ENCODE assay signal across 1 cellular context in the genomic region with DNA sequence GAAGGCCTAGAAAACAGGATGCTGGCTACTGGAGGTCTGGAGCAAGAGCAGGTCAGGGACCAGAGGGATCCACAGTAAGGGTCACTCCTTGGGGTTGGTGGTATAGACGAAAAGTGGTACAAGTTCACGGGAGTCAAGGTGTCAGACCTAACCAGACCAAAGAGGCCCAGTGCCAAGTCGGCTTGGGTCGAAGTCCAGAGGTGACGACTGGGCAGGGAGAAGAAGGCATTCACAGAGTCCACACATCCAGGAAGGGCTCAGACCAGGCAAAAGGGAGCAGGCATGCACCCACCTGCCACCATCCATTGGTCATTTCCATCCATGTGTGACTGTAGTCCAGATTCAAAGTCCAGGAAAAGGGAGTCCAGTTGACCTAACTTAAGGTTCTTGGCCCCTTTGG.
TF ChIP-seq lines count a peak whose summit lies in the region.

No MANE protein-coding gene starts in this region.

TF ChIP-seq in HepG2, 621 proteins besides CTCF, POLR2A, EP300 and RAD21 (continued from another document):
- TF ChIP-seq, protein P1, sequence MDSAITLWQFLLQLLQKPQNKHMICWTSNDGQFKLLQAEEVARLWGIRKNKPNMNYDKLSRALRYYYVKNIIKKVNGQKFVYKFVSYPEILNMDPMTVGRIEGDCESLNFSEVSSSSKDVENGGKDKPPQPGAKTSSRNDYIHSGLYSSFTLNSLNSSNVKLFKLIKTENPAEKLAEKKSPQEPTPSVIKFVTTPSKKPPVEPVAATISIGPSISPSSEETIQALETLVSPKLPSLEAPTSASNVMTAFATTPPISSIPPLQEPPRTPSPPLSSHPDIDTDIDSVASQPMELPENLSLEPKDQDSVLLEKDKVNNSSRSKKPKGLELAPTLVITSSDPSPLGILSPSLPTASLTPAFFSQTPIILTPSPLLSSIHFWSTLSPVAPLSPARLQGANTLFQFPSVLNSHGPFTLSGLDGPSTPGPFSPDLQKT (CRISPR knock-in tag; IDR thresholded peaks at IDR 0.05; ENCODE audit: borderline replicate concordance): no peak
- TF ChIP-seq, protein P2, sequence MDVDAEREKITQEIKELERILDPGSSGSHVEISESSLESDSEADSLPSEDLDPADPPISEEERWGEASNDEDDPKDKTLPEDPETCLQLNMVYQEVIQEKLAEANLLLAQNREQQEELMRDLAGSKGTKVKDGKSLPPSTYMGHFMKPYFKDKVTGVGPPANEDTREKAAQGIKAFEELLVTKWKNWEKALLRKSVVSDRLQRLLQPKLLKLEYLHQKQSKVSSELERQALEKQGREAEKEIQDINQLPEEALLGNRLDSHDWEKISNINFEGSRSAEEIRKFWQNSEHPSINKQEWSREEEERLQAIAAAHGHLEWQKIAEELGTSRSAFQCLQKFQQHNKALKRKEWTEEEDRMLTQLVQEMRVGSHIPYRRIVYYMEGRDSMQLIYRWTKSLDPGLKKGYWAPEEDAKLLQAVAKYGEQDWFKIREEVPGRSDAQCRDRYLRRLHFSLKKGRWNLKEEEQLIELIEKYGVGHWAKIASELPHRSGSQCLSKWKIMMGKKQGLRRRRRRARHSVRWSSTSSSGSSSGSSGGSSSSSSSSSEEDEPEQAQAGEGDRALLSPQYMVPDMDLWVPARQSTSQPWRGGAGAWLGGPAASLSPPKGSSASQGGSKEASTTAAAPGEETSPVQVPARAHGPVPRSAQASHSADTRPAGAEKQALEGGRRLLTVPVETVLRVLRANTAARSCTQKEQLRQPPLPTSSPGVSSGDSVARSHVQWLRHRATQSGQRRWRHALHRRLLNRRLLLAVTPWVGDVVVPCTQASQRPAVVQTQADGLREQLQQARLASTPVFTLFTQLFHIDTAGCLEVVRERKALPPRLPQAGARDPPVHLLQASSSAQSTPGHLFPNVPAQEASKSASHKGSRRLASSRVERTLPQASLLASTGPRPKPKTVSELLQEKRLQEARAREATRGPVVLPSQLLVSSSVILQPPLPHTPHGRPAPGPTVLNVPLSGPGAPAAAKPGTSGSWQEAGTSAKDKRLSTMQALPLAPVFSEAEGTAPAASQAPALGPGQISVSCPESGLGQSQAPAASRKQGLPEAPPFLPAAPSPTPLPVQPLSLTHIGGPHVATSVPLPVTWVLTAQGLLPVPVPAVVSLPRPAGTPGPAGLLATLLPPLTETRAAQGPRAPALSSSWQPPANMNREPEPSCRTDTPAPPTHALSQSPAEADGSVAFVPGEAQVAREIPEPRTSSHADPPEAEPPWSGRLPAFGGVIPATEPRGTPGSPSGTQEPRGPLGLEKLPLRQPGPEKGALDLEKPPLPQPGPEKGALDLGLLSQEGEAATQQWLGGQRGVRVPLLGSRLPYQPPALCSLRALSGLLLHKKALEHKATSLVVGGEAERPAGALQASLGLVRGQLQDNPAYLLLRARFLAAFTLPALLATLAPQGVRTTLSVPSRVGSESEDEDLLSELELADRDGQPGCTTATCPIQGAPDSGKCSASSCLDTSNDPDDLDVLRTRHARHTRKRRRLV (CRISPR knock-in tag; IDR thresholded peaks at IDR 0.05): no peak
- TF ChIP-seq, protein P3, sequence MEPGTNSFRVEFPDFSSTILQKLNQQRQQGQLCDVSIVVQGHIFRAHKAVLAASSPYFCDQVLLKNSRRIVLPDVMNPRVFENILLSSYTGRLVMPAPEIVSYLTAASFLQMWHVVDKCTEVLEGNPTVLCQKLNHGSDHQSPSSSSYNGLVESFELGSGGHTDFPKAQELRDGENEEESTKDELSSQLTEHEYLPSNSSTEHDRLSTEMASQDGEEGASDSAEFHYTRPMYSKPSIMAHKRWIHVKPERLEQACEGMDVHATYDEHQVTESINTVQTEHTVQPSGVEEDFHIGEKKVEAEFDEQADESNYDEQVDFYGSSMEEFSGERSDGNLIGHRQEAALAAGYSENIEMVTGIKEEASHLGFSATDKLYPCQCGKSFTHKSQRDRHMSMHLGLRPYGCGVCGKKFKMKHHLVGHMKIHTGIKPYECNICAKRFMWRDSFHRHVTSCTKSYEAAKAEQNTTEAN (CRISPR knock-in tag; conservative IDR thresholded peaks at IDR 0.05): no peak
- TF ChIP-seq, protein P4, sequence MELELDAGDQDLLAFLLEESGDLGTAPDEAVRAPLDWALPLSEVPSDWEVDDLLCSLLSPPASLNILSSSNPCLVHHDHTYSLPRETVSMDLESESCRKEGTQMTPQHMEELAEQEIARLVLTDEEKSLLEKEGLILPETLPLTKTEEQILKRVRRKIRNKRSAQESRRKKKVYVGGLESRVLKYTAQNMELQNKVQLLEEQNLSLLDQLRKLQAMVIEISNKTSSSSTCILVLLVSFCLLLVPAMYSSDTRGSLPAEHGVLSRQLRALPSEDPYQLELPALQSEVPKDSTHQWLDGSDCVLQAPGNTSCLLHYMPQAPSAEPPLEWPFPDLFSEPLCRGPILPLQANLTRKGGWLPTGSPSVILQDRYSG (CRISPR knock-in tag; IDR thresholded peaks at IDR 0.05): no peak
- TF ChIP-seq MED1 (CRISPR knock-in tag; IDR thresholded peaks at IDR 0.05) (no peak), ZNF816 (CRISPR knock-in tag; IDR thresholded peaks at IDR 0.05; ENCODE audit: borderline replicate concordance) (no peak), ZC3H4 (CRISPR knock-in tag; IDR thresholded peaks at IDR 0.05; ENCODE audit: borderline replicate concordance) (no peak), PHB2 (IDR thresholded peaks at IDR 0.05; ENCODE audit: partially characterized antibody) (no peak), ZNF577 (CRISPR knock-in tag; IDR thresholded peaks at IDR 0.05; ENCODE audit: borderline replicate concordance, low read depth) (no peak), ZNF563 (CRISPR knock-in tag; IDR thresholded peaks at IDR 0.05) (no peak), ZFP82 (CRISPR knock-in tag; IDR thresholded peaks at IDR 0.05; ENCODE audit: borderline replicate concordance) (no peak)
TF ChIP-seq in HepG2: peak in this region for 0.
